In the genomic region with DNA sequence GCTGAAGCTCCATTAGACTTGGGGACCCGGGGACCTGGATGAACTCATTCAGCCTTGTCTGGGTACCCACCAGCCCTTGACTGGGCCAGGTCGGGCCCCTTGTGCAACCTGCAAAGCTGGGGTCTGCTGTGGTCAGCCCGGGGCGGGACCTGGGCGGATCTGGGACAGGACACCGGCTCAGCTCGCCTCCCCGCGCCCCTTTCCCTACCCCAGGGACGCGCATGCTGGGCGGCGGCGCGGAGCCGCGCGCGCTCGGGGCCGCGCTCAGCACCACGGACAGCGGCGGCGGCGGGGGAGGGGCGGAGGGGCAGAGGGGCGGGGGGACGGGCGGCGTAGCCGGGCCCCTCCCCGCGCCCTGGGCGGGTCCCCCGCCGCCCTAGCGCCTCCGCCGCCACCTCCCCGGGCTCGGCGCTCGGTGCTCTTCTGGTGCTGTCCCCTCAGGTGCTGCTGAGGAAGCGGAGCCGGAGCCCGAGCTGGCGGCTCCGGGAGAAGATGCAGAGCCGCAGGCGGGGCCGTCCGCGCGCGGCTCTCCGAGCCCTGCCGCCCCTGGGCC, we compare ENCODE assay signal across 10 cellular contexts. TPM values are rescaled to one million over a fixed set of nuclear protein-coding genes. Genes with fewer than 3 reads are reported as not detected.
DNase-seq lines count a peak whose midpoint lies in the region; ATAC-seq and TF ChIP-seq lines count a peak whose summit lies in the region.
"Had no signal": no experiment of that assay in that cellular context is flagged by ENCODE, and none has a peak within 500 bp of the region (broad histone marks: within the 10 kb centered on the region; RNA-seq: fewer than 3 reads in every experiment).

No MANE protein-coding gene starts in this region.

- H3K4me3 Mint-ChIP-seq in WTC11 = no peak overlapping the region
- H3K4me3 Mint-ChIP-seq in CD4-positive, alpha-beta T cell = no peak overlapping the region

- POLR2A ChIA-PET in WTC11 (lab: Charles Lee) = interaction anchor here (0.5 kb wide), 1 partner anchor 372 kb away, joined by 4 read pairs; no protein-coding TSS in a partner anchor
- POLR2A ChIA-PET in CD4-positive, alpha-beta T cell (lab: Charles Lee) = no interaction called here

- H3K27ac Mint-ChIP-seq in WTC11 = no peak overlapping the region
- H3K27ac Mint-ChIP-seq in CD4-positive, alpha-beta T cell = no peak overlapping the region

- no peaks in the 10 kb centered on the region for H3K9me3 ChIP-seq in iPS DF 6.9 (ENCODE audit: control insufficient read depth, insufficient read depth, low read length)
- H3K9me3 ChIP-seq in upper lobe of left lung = no peaks in the 10 kb centered on the region
- H3K9me3 ChIP-seq in CD4-positive, alpha-beta T cell (ENCODE audit: control insufficient read depth, low read length) = no peaks in the 10 kb centered on the region

- no peak for TF ChIP-seq EP300 in upper lobe of left lung (IDR thresholded peaks at IDR 0.05)

- H3K4me3 ChIP-seq in iPS DF 6.9 (ENCODE audit: low read length) (peak overlapping the region; percentile 55; the same call in 1 of the 2 replicates), upper lobe of left lung (peak overlapping the region in 3 of 4 donors; percentile 38 to 44 (median 39))

- peaks cover 8% of the 10 kb centered on the region for H3K36me3 ChIP-seq in iPS DF 6.9 (ENCODE audit: control insufficient read depth, insufficient read depth, low read length)
- H3K36me3 ChIP-seq in upper lobe of left lung = peaks cover 0 to 10% (median 7%) of the 10 kb centered on the region in 4 donors

- ATAC-seq in WTC11 = peak; percentile 55
- ATAC-seq in upper lobe of left lung (ENCODE audit: low FRiP score in 2 of 2) = peak in 1 of 2 donors; percentile 47
- ATAC-seq in HG03354 (IDR thresholded peaks at IDR 0.05; ENCODE audit: poor library complexity, severe bottlenecking, unreplicated experiment) = no peak
- ATAC-seq in CD4-positive, alpha-beta T cell (ENCODE audit: poor library complexity) = no peak

- H3K4me1 ChIP-seq in iPS DF 6.9 (ENCODE audit: control insufficient read depth, insufficient read depth, low read length) (peaks cover 5% of the 10 kb centered on the region), upper lobe of left lung (peaks cover 10 to 15% (median 14%) of the 10 kb centered on the region in 4 donors)

- peaks cover 4% of the 10 kb centered on the region; the same call in 1 of the 2 replicates for H3K36me3 Mint-ChIP-seq in WTC11
- H3K36me3 Mint-ChIP-seq in CD4-positive, alpha-beta T cell (ENCODE audit: low read depth) = peaks cover 62% of the 10 kb centered on the region

- intact Hi-C loops in CD4-positive, alpha-beta T cell (cut with DNase I, micrococcal nuclease) = no loop called here

- TF ChIP-seq POLR2A in upper lobe of left lung (IDR thresholded peaks at IDR 0.05) = no peak

- peak; percentile 75 for DNase-seq in NCI-H82 (lab: John Stamatoyannopoulos, UW)
- DNase-seq in NCI-H82 treated with DMSO at 0.1 percent for 48 hours (lab: John Stamatoyannopoulos, UW; ENCODE audit: unreplicated experiment) = no peak
- peak; percentile 63 for DNase-seq in WTC11 (ENCODE audit: low spot score)
- DNase-seq in iPS DF 6.9 (ENCODE audit: low read depth, low spot score) = no peak
- DNase-seq in upper lobe of left lung = peak in 1 of 2 donors; percentile 87
- no peak for DNase-seq in activated gamma-delta T cell treated with Interleukin-2 at 50 U/mL for 16 hours
- DNase-seq in CD4-positive, alpha-beta T cell = no peak
- DNase-seq: cerebellar nuclear complex, small intestine had no signal

- TF ChIP-seq CTCF in WTC11 (IDR thresholded peaks at IDR 0.05) (no peak), upper lobe of left lung (IDR thresholded peaks at IDR 0.05) (no peak)
- TF ChIP-seq CTCF in CD4-positive, alpha-beta T cell (IDR thresholded peaks at IDR 0.05) = no peak

- CTCF ChIA-PET in WTC11 (lab: Charles Lee) = interaction anchor here (0.6 to 6.8 kb wide), 11 partner anchors 8 to 226 kb away, joined by 3 to 38 read pairs (median 6); partner anchors contain the start of genes C16orf86, ENKD1 and PARD6A
- CTCF ChIA-PET in CD4-positive, alpha-beta T cell (lab: Charles Lee) = no interaction called here

- no CpG with 5 or more reads among the region's 59 CpGs for WGBS in iPS DF 6.9 (ENCODE audit: insufficient coverage, insufficient read length)
- WGBS in upper lobe of left lung, 2 donors = 50 to 55% methylated on average over 8 to 43 of the region's 59 CpGs

- peaks cover 12% of the 10 kb centered on the region for H3K4me1 Mint-ChIP-seq in WTC11
- peaks cover 12% of the 10 kb centered on the region for H3K4me1 Mint-ChIP-seq in CD4-positive, alpha-beta T cell (ENCODE audit: low read depth)

- peaks cover 75% of the 10 kb centered on the region for H3K27me3 Mint-ChIP-seq in WTC11 (ENCODE audit: low read depth)
- no peaks in the 10 kb centered on the region for H3K27me3 Mint-ChIP-seq in CD4-positive, alpha-beta T cell

- H3K27me3 ChIP-seq in iPS DF 6.9 (ENCODE audit: control insufficient read depth, insufficient read depth, low read length) (no peaks in the 10 kb centered on the region), upper lobe of left lung (peaks cover 0 to 24% (median 11%) of the 10 kb centered on the region in 4 donors)
- H3K27me3 ChIP-seq in CD4-positive, alpha-beta T cell (ENCODE audit: control insufficient read depth, insufficient read depth, low read length) = no peaks in the 10 kb centered on the region

- no peak overlapping the region for H3K27ac ChIP-seq in iPS DF 6.9 (ENCODE audit: low read length)
- no peak overlapping the region for H3K27ac ChIP-seq in upper lobe of left lung
- H3K27ac ChIP-seq in CD4-positive, alpha-beta T cell (ENCODE audit: low read depth, low read length) = no peak overlapping the region

- no peaks in the 10 kb centered on the region for H3K9me3 Mint-ChIP-seq in WTC11
- no peaks in the 10 kb centered on the region for H3K9me3 Mint-ChIP-seq in CD4-positive, alpha-beta T cell

TF ChIP-seq in WTC11, 78 proteins besides CTCF, POLR2A, EP300 and RAD21 (continues in another document):
- TF ChIP-seq SP1 (CRISPR knock-in tag; conservative IDR thresholded peaks at IDR 0.05) (no peak; the same call in 1 of the 2 replicates), E2F1 (CRISPR knock-in tag; IDR thresholded peaks at IDR 0.05) (no peak), MYBL2 (CRISPR knock-in tag; IDR thresholded peaks at IDR 0.05) (0 out of 2 replicates have a peak, but pooled peaks have one; percentile 47), SMAD3 (CRISPR knock-in tag; IDR thresholded peaks at IDR 0.05; ENCODE audit: borderline replicate concordance) (0 out of 2 replicates have a peak, but pooled peaks have one; percentile 35), FOXP4 (CRISPR knock-in tag; IDR thresholded peaks at IDR 0.05) (peak; percentile 70), ZNF232 (CRISPR knock-in tag; IDR thresholded peaks at IDR 0.05) (peak; percentile 81; the same call in 1 of the 2 replicates), TEAD1 (CRISPR knock-in tag; IDR thresholded peaks at IDR 0.05) (peak; percentile 80; the same call in 1 of the 2 replicates)
- TF ChIP-seq, protein P1, sequence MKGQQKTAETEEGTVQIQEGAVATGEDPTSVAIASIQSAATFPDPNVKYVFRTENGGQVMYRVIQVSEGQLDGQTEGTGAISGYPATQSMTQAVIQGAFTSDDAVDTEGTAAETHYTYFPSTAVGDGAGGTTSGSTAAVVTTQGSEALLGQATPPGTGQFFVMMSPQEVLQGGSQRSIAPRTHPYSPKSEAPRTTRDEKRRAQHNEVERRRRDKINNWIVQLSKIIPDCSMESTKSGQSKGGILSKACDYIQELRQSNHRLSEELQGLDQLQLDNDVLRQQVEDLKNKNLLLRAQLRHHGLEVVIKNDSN (CRISPR knock-in tag; IDR thresholded peaks at IDR 0.05) = 0 out of 2 replicates have a peak, but pooled peaks have one; percentile 22

RNA-seq across cellular contexts. Expression of gene ACD, which starts 7.4 kb away (rescaled TPM):
- total RNA-seq in WTC11 (2021) (38.1 to 41.3 TPM (median 40.7 TPM) in 3 replicates), upper lobe of left lung (10 to 100 TPM; 15.8 to 25.1 (median 18.8) TPM)
- total RNA-seq in CD4-positive, alpha-beta T cell = 10 to 100 TPM; 21.6 to 26.0 TPM

RNA-seq across cellular contexts. Expression of gene CARMIL2, which starts 7.7 kb away (rescaled TPM):
- total RNA-seq in WTC11 (2021) (33.3 to 42.3 TPM (median 38.3 TPM) in 3 replicates), upper lobe of left lung (10 to 100 TPM in 1 of 6 donors, 1 to 10 TPM in 5; 1.8 to 55.5 (median 4.0) TPM)
- total RNA-seq in CD4-positive, alpha-beta T cell = 100 to 1,000 TPM; 147 to 148 TPM

RNA-seq across cellular contexts. Expression of gene PARD6A, which starts 8.1 kb away (rescaled TPM):
- total RNA-seq in WTC11 (2021) = 17.1 to 18.5 TPM (median 17.4 TPM) in 3 replicates
- total RNA-seq in upper lobe of left lung = 1 to 10 TPM; 2.1 to 9.3 (median 6.6) TPM
- 1 to 10 TPM; 4.5 to 4.7 TPM for total RNA-seq in CD4-positive, alpha-beta T cell

RNA-seq across cellular contexts. Expression of gene ENKD1, which starts 13.9 kb away (rescaled TPM):
- total RNA-seq in WTC11 (2021) = 10.3 to 11.9 TPM (median 11.7 TPM) in 3 replicates
- total RNA-seq in upper lobe of left lung = 10 to 100 TPM; 18.2 to 50.3 (median 28.5) TPM
- total RNA-seq in CD4-positive, alpha-beta T cell = 1 to 10 TPM; 2.0 to 3.5 TPM

RNA-seq across cellular contexts. Expression of gene C16orf86, which starts 14.0 kb away (rescaled TPM):
- 4.1 to 5.4 TPM (median 4.9 TPM) in 3 replicates for total RNA-seq in WTC11 (2021)
- total RNA-seq in upper lobe of left lung = 10 to 100 TPM in 1 of 6 donors, 1 to 10 TPM in 5; 1.2 to 22.0 (median 5.2) TPM
- total RNA-seq in CD4-positive, alpha-beta T cell = 1 to 10 TPM; 2.0 to 2.4 TPM

Comparison
In these comparisons a context has a peak if more than half of its experiments do, and no peak if none do; other contexts are left out.
1. DNase-seq: peak in NCI-H82 (single experiment) and WTC11 (single experiment); none in NCI-H82 treated with DMSO at 0.1 percent for 48 hours (single experiment), iPS DF 6.9 (single experiment), activated gamma-delta T cell treated with Interleukin-2 at 50 U/mL for 16 hours (single experiment) and CD4-positive, alpha-beta T cell (0 of 10).